In the genomic region with DNA sequence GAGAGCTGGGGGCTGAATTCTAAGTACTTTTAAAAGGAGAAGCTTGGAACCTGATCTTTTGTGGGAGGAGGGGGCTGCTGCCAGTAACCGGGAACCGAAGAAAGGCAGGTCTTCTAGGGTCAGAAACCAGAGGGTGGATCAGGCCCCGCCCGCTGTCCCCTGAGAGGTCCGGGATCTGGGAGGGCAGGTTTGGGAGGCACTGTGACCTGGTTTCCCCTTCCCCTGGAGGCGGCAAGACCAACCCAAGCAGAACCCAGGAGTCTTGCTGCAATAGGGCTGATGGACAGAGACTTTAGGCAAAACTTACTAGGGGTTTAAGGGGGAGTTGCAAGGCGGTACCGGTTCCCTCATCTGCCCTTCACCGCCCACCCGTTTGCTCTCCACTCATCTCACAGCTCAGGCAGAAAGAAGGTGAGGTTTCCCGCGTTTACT, we compare ENCODE assay signal across 1 cellular context.
TF ChIP-seq lines count a peak whose summit lies in the region.

No MANE protein-coding gene starts in this region.

TF ChIP-seq in H1, 55 proteins besides CTCF, POLR2A, EP300 and RAD21:
- TF ChIP-seq EGR1 (IDR thresholded peaks at IDR 0.05; ENCODE audit: borderline replicate concordance, low read depth, low read length) (no peak), CREB1 (IDR thresholded peaks at IDR 0.05) (no peak)
